In genomic region chr3:96354106-96354505, GRCh38 we compare ENCODE assay signal across 24 cellular contexts.
"Had no signal": no experiment of that assay in that cellular context is flagged by ENCODE, and none has a peak within 500 bp of the region (broad histone marks: within the 10 kb centered on the region; RNA-seq: fewer than 3 reads in every experiment).

No MANE protein-coding gene starts in this region.

- H3K27ac ChIP-seq: coronary artery, dorsolateral prefrontal cortex, epithelial cell of prostate, esophagus squamous epithelium, gastrocnemius medialis, heart right ventricle, left ventricle myocardium inferior, lower lobe of right lung had no signal

- FAIRE-seq: colon, islet of Langerhans had no signal

- H3K4me1 ChIP-seq: esophagus squamous epithelium, gastrocnemius medialis, heart right ventricle, left ventricle myocardium inferior, lower lobe of right lung had no signal

- H3K9me3 ChIP-seq: esophagus squamous epithelium, gastrocnemius medialis, lower lobe of right lung had no signal

- H3K36me3 ChIP-seq: esophagus squamous epithelium, gastrocnemius medialis, heart right ventricle, left ventricle myocardium inferior, lower lobe of right lung had no signal

- H3K4me3 ChIP-seq: coronary artery, dorsolateral prefrontal cortex, esophagus squamous epithelium, gastrocnemius medialis, heart right ventricle, left ventricle myocardium inferior, lower lobe of right lung had no signal

- DNase-seq: dorsolateral prefrontal cortex; effector CD4-positive, alpha-beta T cell; effector memory CD4-positive, alpha-beta T cell; erythroblast; esophagus squamous epithelium; foreskin fibroblast; foreskin melanocyte; gastrocnemius medialis; glutamatergic neuron; head of caudate nucleus; heart right ventricle; hippocampal formation; left cardiac atrium; left ventricle myocardium inferior; lower lobe of right lung; mammary epithelial cell; mesendoderm; midbrain; naive thymus-derived CD4-positive, alpha-beta T cell had no signal

- H3K27me3 ChIP-seq: dorsolateral prefrontal cortex, esophagus squamous epithelium, gastrocnemius medialis, heart right ventricle had no signal

- ATAC-seq: esophagus mucosa; gastrocnemius medialis; heart right ventricle; left cardiac atrium; lower lobe of right lung; naive thymus-derived CD4-positive, alpha-beta T cell had no signal
